8 cellular contexts compared by ENCODE assay signal in genomic region chr14:103562135-103562384, GRCh38. TPM values are rescaled to one million over a fixed set of nuclear protein-coding genes. Genes with fewer than 3 reads are reported as not detected.
A peak's percentile ranks its signal among the peaks of the same experiment; 100 is the strongest.
DNase-seq lines count a peak whose midpoint lies in the region; ATAC-seq, FAIRE-seq and TF ChIP-seq lines count a peak whose summit lies in the region.

No MANE protein-coding gene starts in this region.

- no peaks in the 10 kb centered on the region for H3K9me1 ChIP-seq in keratinocyte (ENCODE audit: control insufficient read depth, extremely low read depth, insufficient read depth, low read length)

- H2AFZ ChIP-seq in keratinocyte (ENCODE audit: control insufficient read depth, low read length), result peak overlapping the region; percentile 36

- H3K4me3 ChIP-seq in keratinocyte (ENCODE audit: control insufficient read depth in 2 of 3, extremely low read depth in 1 of 3, insufficient read depth in 2 of 3, low read depth in 1 of 3, low read length in 3 of 3) (peak overlapping the region; percentile 93 to 97 (median 95)), thoracic aorta (peak overlapping the region; percentile 85)

- peaks cover 70% of the 10 kb centered on the region for H3K4me1 Mint-ChIP-seq in activated naive CD8-positive, alpha-beta T cell treated with anti-CD3 and anti-CD28 coated beads, Interleukin-2, amount 50 U/mL, for 24 hours

- H3K27me3 Mint-ChIP-seq in activated naive CD8-positive, alpha-beta T cell treated with anti-CD3 and anti-CD28 coated beads, Interleukin-2, amount 50 U/mL, for 24 hours, result no peaks in the 10 kb centered on the region

- peaks cover 38% of the 10 kb centered on the region for H3K36me3 Mint-ChIP-seq in activated naive CD8-positive, alpha-beta T cell treated with anti-CD3 and anti-CD28 coated beads, Interleukin-2, amount 50 U/mL, for 24 hours (ENCODE audit: low read depth)

- dilution Hi-C loops in keratinocyte (cut with MboI; ENCODE audit: extremely low pct_ligation_motif_present, low sequenced_read_pairs), result no loop called here

- H3K79me2 ChIP-seq in keratinocyte (ENCODE audit: control insufficient read depth, insufficient read depth, low read length), result peaks cover 90% of the 10 kb centered on the region

- H3K4me3 Mint-ChIP-seq in activated naive CD8-positive, alpha-beta T cell treated with anti-CD3 and anti-CD28 coated beads, Interleukin-2, amount 50 U/mL, for 24 hours, result peak overlapping the region; percentile 95

- H3K27me3 ChIP-seq in keratinocyte (ENCODE audit: control insufficient read depth, extremely low read depth, insufficient read depth, low read length) (no peaks in the 10 kb centered on the region), thoracic aorta (replicated peaks; ENCODE audit: insufficient read depth) (no peaks in the 10 kb centered on the region)

- peaks cover 9% of the 10 kb centered on the region for H4K20me1 ChIP-seq in keratinocyte (ENCODE audit: control insufficient read depth, extremely low read depth, insufficient read depth, low read length)

- H3K27ac Mint-ChIP-seq in activated naive CD8-positive, alpha-beta T cell treated with anti-CD3 and anti-CD28 coated beads, Interleukin-2, amount 50 U/mL, for 24 hours, result peak overlapping the region; percentile 94

- ATAC-seq in GM18907 (IDR thresholded peaks at IDR 0.05; ENCODE audit: unreplicated experiment) (peak; percentile 39), HG03378 (IDR thresholded peaks at IDR 0.05; ENCODE audit: unreplicated experiment) (peak; percentile 21), thoracic aorta (ENCODE audit: insufficient number of reproducible peaks, low FRiP score, low read depth) (no peak)
- no peak for ATAC-seq in activated naive CD8-positive, alpha-beta T cell treated with anti-CD3 and anti-CD28 coated beads, Interleukin-2, amount 50 U/mL, for 24 hours

- FAIRE-seq in keratinocyte (lab: Jason Lieb, UNC), result no peak

- H3K9ac ChIP-seq in keratinocyte (ENCODE audit: control insufficient read depth, extremely low read depth, insufficient read depth, low read length), result peak overlapping the region; percentile 83

- H3K9me3 ChIP-seq in keratinocyte (ENCODE audit: control insufficient read depth, low read depth, low read length) (no peaks in the 10 kb centered on the region), thoracic aorta (no peaks in the 10 kb centered on the region)

- no peak for DNase-seq in activated naive CD8-positive, alpha-beta T cell treated with anti-CD3 and anti-CD28 coated beads, Interleukin-2, amount 50 U/mL, for 24 hours
- DNase-seq in keratinocyte (ENCODE audit: low read depth, low spot score), result no peak
- DNase-seq in thoracic aorta (ENCODE audit: low spot score), result no peak
- no peak for DNase-seq in SKM-1 (lab: John Stamatoyannopoulos, UW; ENCODE audit: unreplicated experiment)
- DNase-seq in GDM1 (lab: John Stamatoyannopoulos, UW), result no peak
- no peak for DNase-seq in stimulated activated naive CD4-positive, alpha-beta T cell (lab: John Stamatoyannopoulos, UW)

- peak overlapping the region; percentile 94 for H3K4me2 ChIP-seq in keratinocyte (ENCODE audit: control insufficient read depth, extremely low read depth, insufficient read depth, low read depth, low read length)

- no peaks in the 10 kb centered on the region for H3K9me3 Mint-ChIP-seq in activated naive CD8-positive, alpha-beta T cell treated with anti-CD3 and anti-CD28 coated beads, Interleukin-2, amount 50 U/mL, for 24 hours

- H3K36me3 ChIP-seq in keratinocyte (ENCODE audit: control insufficient read depth in 2 of 2, extremely low read depth in 1 of 2, insufficient read depth in 2 of 2, low read length in 2 of 2), result peaks cover 12 to 13% of the 10 kb centered on the region in 2 experiments
- peaks cover 12% of the 10 kb centered on the region for H3K36me3 ChIP-seq in thoracic aorta

- H3K27ac ChIP-seq in keratinocyte (ENCODE audit: control insufficient read depth, insufficient read depth, low read length), result peak overlapping the region; percentile 72
- peak overlapping the region; percentile 92 to 95 for H3K27ac ChIP-seq in thoracic aorta

- peaks cover 15% of the 10 kb centered on the region for H3K4me1 ChIP-seq in keratinocyte (ENCODE audit: control insufficient read depth, extremely low read depth, insufficient read depth, low read length)
- H3K4me1 ChIP-seq in thoracic aorta (ENCODE audit: control insufficient read depth in 1 of 2, low read depth in 2 of 2), result peaks cover 30 to 61% of the 10 kb centered on the region in 2 donors

- TF ChIP-seq CTCF in keratinocyte (optimal IDR thresholded peaks at IDR 0.05 in 1 of 3, IDR thresholded peaks at IDR 0.05 in 1 of 3, conservative IDR thresholded peaks at IDR 0.05 in 1 of 3; ENCODE audit: extremely low read depth in 1 of 3, insufficient read depth in 2 of 3, low read length in 3 of 3), result no peak
- no peak for TF ChIP-seq CTCF in thoracic aorta (IDR thresholded peaks at IDR 0.05)

RNA-seq across cellular contexts. Expression of gene BAG5, which starts 0.4 kb away (rescaled TPM):
- 6.9 to 14.4 TPM (median 13.8 TPM) in 3 replicates for polyA plus RNA-seq in keratinocyte
- 120 TPM for polyA plus RNA-seq in keratinocyte (2011; ENCODE audit: low read depth)
- 9.5 and 14.2 TPM in 2 replicates for polyA plus RNA-seq in keratinocyte (2011; cell fraction: cytosol; rRNA removed)
- 16.5 and 19.6 TPM in 2 replicates for polyA plus RNA-seq in keratinocyte (2011; cell fraction: nucleus; rRNA removed)
- polyA plus RNA-seq in keratinocyte (2012; ENCODE audit: low replicate concordance), result 20.1 and 21.2 TPM in 2 replicates
- 9.9 to 18.6 TPM (median 13.9 TPM) in 3 replicates for polyA minus RNA-seq in keratinocyte
- 12.7 TPM for polyA minus RNA-seq in keratinocyte (2011; cell fraction: cytosol; rRNA and poly(A)+ RNA removed)
- polyA minus RNA-seq in keratinocyte (2011; cell fraction: nucleus; rRNA and poly(A)+ RNA removed), result 9.3 and 17.5 TPM in 2 replicates
- total RNA-seq in thoracic aorta, result 10 to 100 TPM; 21.0 to 34.9 TPM

RNA-seq across cellular contexts. Expression of gene COA8, which starts 0.7 kb away (rescaled TPM):
- 20.6 to 26.1 TPM (median 24.8 TPM) in 3 replicates for polyA plus RNA-seq in keratinocyte
- 35.0 TPM for polyA plus RNA-seq in keratinocyte (2011; ENCODE audit: low read depth)
- 19.4 and 29.1 TPM in 2 replicates for polyA plus RNA-seq in keratinocyte (2011; cell fraction: cytosol; rRNA removed)
- polyA plus RNA-seq in keratinocyte (2011; cell fraction: nucleus; rRNA removed), result 7.3 and 7.4 TPM in 2 replicates
- polyA plus RNA-seq in keratinocyte (2012; ENCODE audit: low replicate concordance), result 43.4 and 43.6 TPM in 2 replicates
- 5.1 to 8.4 TPM (median 7.2 TPM) in 3 replicates for polyA minus RNA-seq in keratinocyte
- 14.8 TPM for polyA minus RNA-seq in keratinocyte (2011; cell fraction: cytosol; rRNA and poly(A)+ RNA removed)
- polyA minus RNA-seq in keratinocyte (2011; cell fraction: nucleus; rRNA and poly(A)+ RNA removed), result 3.4 and 8.8 TPM in 2 replicates
- 10 to 100 TPM in 1 of 2 donors, 1 to 10 TPM in 1; 8.0 to 17.6 TPM for total RNA-seq in thoracic aorta

RNA-seq across cellular contexts. Expression of gene TRMT61A, which starts 33.1 kb away (rescaled TPM):
- 4.4 to 8.9 TPM (median 5.9 TPM) in 3 replicates for polyA plus RNA-seq in keratinocyte
- polyA plus RNA-seq in keratinocyte (2011; ENCODE audit: low read depth), result 0.64 TPM
- polyA plus RNA-seq in keratinocyte (2011; cell fraction: cytosol; rRNA removed), result 3.7 and 9.9 TPM in 2 replicates
- 8.1 and 10.7 TPM in 2 replicates for polyA plus RNA-seq in keratinocyte (2011; cell fraction: nucleus; rRNA removed)
- polyA plus RNA-seq in keratinocyte (2012; ENCODE audit: low replicate concordance), result 5.2 and 10.0 TPM in 2 replicates
- 2.1 to 5.0 TPM (median 3.2 TPM) in 3 replicates for polyA minus RNA-seq in keratinocyte
- polyA minus RNA-seq in keratinocyte (2011; cell fraction: cytosol; rRNA and poly(A)+ RNA removed), result 8.8 TPM
- 5.4 and 6.7 TPM in 2 replicates for polyA minus RNA-seq in keratinocyte (2011; cell fraction: nucleus; rRNA and poly(A)+ RNA removed)
- total RNA-seq in thoracic aorta, result 10 to 100 TPM; 18.6 to 18.8 TPM

RNA-seq across cellular contexts. Expression of gene CKB, which starts 39.4 kb away (rescaled TPM):
- 8.2 to 60.7 TPM (median 10.0 TPM) in 3 replicates for polyA plus RNA-seq in keratinocyte
- polyA plus RNA-seq in keratinocyte (2011; ENCODE audit: low read depth), result 94.1 TPM
- polyA plus RNA-seq in keratinocyte (2011; cell fraction: cytosol; rRNA removed), result 15.4 and 80.5 TPM in 2 replicates
- polyA plus RNA-seq in keratinocyte (2011; cell fraction: nucleus; rRNA removed), result 49.1 and 79.4 TPM in 2 replicates
- 16.1 and 59.8 TPM in 2 replicates for polyA plus RNA-seq in keratinocyte (2012; ENCODE audit: low replicate concordance)
- polyA minus RNA-seq in keratinocyte, result 4.6 to 13.7 TPM (median 11.2 TPM) in 3 replicates
- 58.3 TPM for polyA minus RNA-seq in keratinocyte (2011; cell fraction: cytosol; rRNA and poly(A)+ RNA removed)
- 7.6 and 11.1 TPM in 2 replicates for polyA minus RNA-seq in keratinocyte (2011; cell fraction: nucleus; rRNA and poly(A)+ RNA removed)
- total RNA-seq in thoracic aorta, result 100 to 1,000 TPM; 109 to 159 TPM

Comparison
In these comparisons a context has a peak if more than half of its experiments do, and no peak if none do; other contexts are left out.
1. ATAC-seq: peak in GM18907 (single experiment) and HG03378 (single experiment); none in activated naive CD8-positive, alpha-beta T cell treated with anti-CD3 and anti-CD28 coated beads, Interleukin-2, amount 50 U/mL, for 24 hours (single experiment) and thoracic aorta (single experiment).